ENCODE assay signal across 5 cellular contexts in genomic region chr1:45850017-45850416, GRCh38.
"Had no signal": no experiment of that assay in that cellular context is flagged by ENCODE, and none has a peak within 500 bp of the region (broad histone marks: within the 10 kb centered on the region; RNA-seq: fewer than 3 reads in every experiment).

No MANE protein-coding gene starts in this region.

- H2AFZ ChIP-seq: GM23338 had no signal

- H3K4me3 ChIP-seq: GM23338 had no signal

- ATAC-seq: GM23338 had no signal

- H3K27ac Mint-ChIP-seq: GM23338, H9 had no signal

- DNase-seq: H9, HCEC 1CT, IMR-90, KBM-7 had no signal

- H3K4me2 ChIP-seq: GM23338 had no signal

- H3K4me3 Mint-ChIP-seq: GM23338, H9 had no signal
